14 cellular contexts compared by ENCODE assay signal in the genomic region with DNA sequence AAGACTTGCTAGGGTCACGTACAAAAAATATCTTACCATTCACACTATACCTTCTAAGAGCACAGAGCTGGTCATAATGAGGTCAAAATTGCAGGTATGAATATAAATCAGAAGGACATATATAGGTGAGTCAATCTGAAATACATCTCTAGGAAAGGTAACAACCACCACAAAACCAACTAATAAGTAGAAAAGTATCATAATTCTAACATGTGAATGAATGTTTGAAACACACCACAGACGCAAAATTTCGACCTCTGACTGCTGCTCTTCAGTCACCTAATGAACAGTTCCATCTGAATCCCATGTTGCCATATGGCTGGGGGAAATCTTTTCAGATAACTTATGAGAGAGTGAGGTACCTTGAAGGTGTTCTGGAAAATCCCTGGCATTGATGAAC. TPM values are rescaled to one million over a fixed set of nuclear protein-coding genes. Genes with fewer than 3 reads are reported as not detected.
A peak's percentile ranks its signal among the peaks of the same experiment; 100 is the strongest.
DNase-seq lines count a peak whose midpoint lies in the region; ATAC-seq and TF ChIP-seq lines count a peak whose summit lies in the region.
"Had no signal": no experiment of that assay in that cellular context is flagged by ENCODE, and none has a peak within 500 bp of the region (broad histone marks: within the 10 kb centered on the region; RNA-seq: fewer than 3 reads in every experiment).

No MANE protein-coding gene starts in this region.

- H3K27ac Mint-ChIP-seq in naive thymus-derived CD4-positive, alpha-beta T cell = peak overlapping the region; percentile 51 to 93 (median 87)

- peaks cover 8 to 30% of the 10 kb centered on the region in 2 donors for H3K4me1 ChIP-seq in naive thymus-derived CD4-positive, alpha-beta T cell (ENCODE audit: control insufficient read depth in 2 of 2, insufficient read depth in 2 of 2, low read length in 2 of 2)
- no peaks in the 10 kb centered on the region for H3K4me1 ChIP-seq in testis
- peaks cover 4% of the 10 kb centered on the region for H3K4me1 ChIP-seq in effector memory CD4-positive, alpha-beta T cell (ENCODE audit: control insufficient read depth, insufficient read depth, low read length, poor library complexity, severe bottlenecking)
- H3K4me1 ChIP-seq: left ventricle myocardium inferior had no signal

- DNase-seq in activated CD4-positive, CD25-positive, alpha-beta regulatory T cell (lab: John Stamatoyannopoulos, UW) = no peak
- no peak for DNase-seq in naive thymus-derived CD4-positive, alpha-beta T cell
- DNase-seq in testis = no peak
- no peak for DNase-seq in effector memory CD4-positive, alpha-beta T cell
- DNase-seq in GM03348 (ENCODE audit: low spot score) = no peak
- DNase-seq: head of caudate nucleus; left ventricle myocardium inferior; NCI-H774; stimulated activated naive CD4-positive, alpha-beta T cell had no signal

- no peaks in the 10 kb centered on the region for H3K9me3 ChIP-seq in naive thymus-derived CD4-positive, alpha-beta T cell (ENCODE audit: control insufficient read depth in 2 of 3, low read length in 3 of 3)
- H3K9me3 ChIP-seq in testis = no peaks in the 10 kb centered on the region
- no peaks in the 10 kb centered on the region for H3K9me3 ChIP-seq in effector memory CD4-positive, alpha-beta T cell (ENCODE audit: control insufficient read depth, low read length)
- H3K9me3 ChIP-seq: left ventricle myocardium inferior had no signal

- 67 to 96% methylated on average over 3 of the region's 3 CpGs for WGBS in testis, 2 donors

- peak overlapping the region in 8 of 10 donors; percentile 5 to 85 (median 68) for H3K4me3 Mint-ChIP-seq in naive thymus-derived CD4-positive, alpha-beta T cell

- no peak for TF ChIP-seq CTCF in testis (IDR thresholded peaks at IDR 0.05)

- H3K27me3 Mint-ChIP-seq in naive thymus-derived CD4-positive, alpha-beta T cell = no peaks in the 10 kb centered on the region

- H3K36me3 Mint-ChIP-seq in naive thymus-derived CD4-positive, alpha-beta T cell = peaks cover 4 to 54% (median 29%) of the 10 kb centered on the region in 5 donors

- peak overlapping the region; percentile 28 for H3K27ac ChIP-seq in naive thymus-derived CD4-positive, alpha-beta T cell (ENCODE audit: low read depth, low read length)
- no peak overlapping the region for H3K27ac ChIP-seq in testis
- H3K27ac ChIP-seq in effector memory CD4-positive, alpha-beta T cell (ENCODE audit: insufficient read depth, low read length, poor library complexity, severe bottlenecking) = no peak overlapping the region
- H3K27ac ChIP-seq: 22Rv1, left ventricle myocardium inferior, SK-N-MC had no signal

- peak; percentile 44 to 65 for ATAC-seq in activated CD4-positive, CD25-positive, alpha-beta regulatory T cell treated with anti-CD3 and anti-CD28 coated beads, Interleukin-2, amount 50 U/mL, for 24 hours
- ATAC-seq in GM21423 (IDR thresholded peaks at IDR 0.05; ENCODE audit: unreplicated experiment) = peak; percentile 29
- peak; percentile 32 for ATAC-seq in HG03159 (IDR thresholded peaks at IDR 0.05; ENCODE audit: unreplicated experiment)
- ATAC-seq in naive thymus-derived CD4-positive, alpha-beta T cell = peak; percentile 3

- TF ChIP-seq POLR2A in testis (IDR thresholded peaks at IDR 0.05) = no peak

- CTCF ChIA-PET in naive thymus-derived CD4-positive, alpha-beta T cell (lab: Charles Lee) = interaction anchor here (0.7 to 2.2 kb wide), 4 partner anchors 9 to 44 kb away, joined by 3 to 10 read pairs (median 4); a partner anchor contains a TSS

- no peaks in the 10 kb centered on the region for H3K36me3 ChIP-seq in naive thymus-derived CD4-positive, alpha-beta T cell (ENCODE audit: control insufficient read depth in 2 of 3, insufficient read depth in 3 of 3, low read length in 3 of 3)
- H3K36me3 ChIP-seq in testis (ENCODE audit: low read depth, missing control alignments) = no peaks in the 10 kb centered on the region
- H3K36me3 ChIP-seq in effector memory CD4-positive, alpha-beta T cell (ENCODE audit: control insufficient read depth, insufficient read depth, low read length) = no peaks in the 10 kb centered on the region
- H3K36me3 ChIP-seq: left ventricle myocardium inferior had no signal

- no peak overlapping the region for H3K4me3 ChIP-seq in naive thymus-derived CD4-positive, alpha-beta T cell (ENCODE audit: low read length)
- H3K4me3 ChIP-seq in testis = no peak overlapping the region
- H3K4me3 ChIP-seq in effector memory CD4-positive, alpha-beta T cell (ENCODE audit: insufficient read depth, low read depth, low read length, poor library complexity, severe bottlenecking) = no peak overlapping the region
- H3K4me3 ChIP-seq: left ventricle myocardium inferior, SK-N-MC had no signal

- no peaks in the 10 kb centered on the region for H3K27me3 ChIP-seq in naive thymus-derived CD4-positive, alpha-beta T cell (ENCODE audit: control insufficient read depth in 2 of 2, insufficient read depth in 2 of 2, low read length in 2 of 2)
- no peaks in the 10 kb centered on the region for H3K27me3 ChIP-seq in testis
- no peaks in the 10 kb centered on the region for H3K27me3 ChIP-seq in effector memory CD4-positive, alpha-beta T cell (replicated peaks; ENCODE audit: control insufficient read depth, insufficient read depth, low read length, poor library complexity, severe bottlenecking)

- peaks cover 0 to 3% (median 0%) of the 10 kb centered on the region in 11 donors for H3K9me3 Mint-ChIP-seq in naive thymus-derived CD4-positive, alpha-beta T cell

- POLR2A ChIA-PET in naive thymus-derived CD4-positive, alpha-beta T cell (lab: Charles Lee) = interaction anchor here (0.6 to 2.5 kb wide), 8 partner anchors 9 to 35 kb away, joined by 3 to 16 read pairs (median 6); a partner anchor contains a TSS

- peaks cover 29 to 80% (median 63%) of the 10 kb centered on the region in 7 donors for H3K4me1 Mint-ChIP-seq in naive thymus-derived CD4-positive, alpha-beta T cell

- intact Hi-C loops in naive thymus-derived CD4-positive, alpha-beta T cell (cut with micrococcal nuclease) = loop anchor here (2.0 kb wide), 2 partner anchors 32 to 58 kb away; no protein-coding TSS in a partner anchor
- intact Hi-C loops in testis (cut with DNase I; ENCODE audit: low total_unique reads) = no loop called here

RNA-seq across cellular contexts. Expression of a gene that starts 22.1 kb away (rescaled TPM):
- 10 to 100 TPM in 3 of 5 experiments, 1 to 10 TPM in 2; 3.3 to 39.1 (median 15.0) TPM for total RNA-seq in naive thymus-derived CD4-positive, alpha-beta T cell
- 1 to 10 TPM; 9.7 to 9.9 TPM for polyA plus RNA-seq in naive thymus-derived CD4-positive, alpha-beta T cell
- total RNA-seq in testis = 1 to 10 TPM in 1 of 2 donors, under 1 TPM in 1; 0.93 to 2.7 TPM
- 3.0 TPM for polyA plus RNA-seq in testis (ENCODE audit: insufficient read depth, low read depth, low replicate concordance)
- total RNA-seq: left ventricle myocardium inferior had no signal

RNA-seq across cellular contexts. Expression of a gene that starts 35.3 kb away (rescaled TPM):
- total RNA-seq in naive thymus-derived CD4-positive, alpha-beta T cell = 10 to 100 TPM; 33.9 to 89.7 (median 63.8) TPM
- polyA plus RNA-seq in naive thymus-derived CD4-positive, alpha-beta T cell = 10 to 100 TPM; 17.5 to 20.4 TPM
- 10 to 100 TPM; 40.8 to 53.4 TPM for total RNA-seq in testis
- polyA plus RNA-seq in testis (ENCODE audit: insufficient read depth, low read depth, low replicate concordance) = 8.5 TPM

Comparison
In these comparisons a context has a peak if more than half of its experiments do, and no peak if none do; other contexts are left out.
1. ATAC-seq: peak in every context shown above with its lines; median percentile 54 in activated CD4-positive, CD25-positive, alpha-beta regulatory T cell treated with anti-CD3 and anti-CD28 coated beads, Interleukin-2, amount 50 U/mL, for 24 hours; 32 in HG03159; 29 in GM21423; 3 in naive thymus-derived CD4-positive, alpha-beta T cell.